Comparison of ENCODE assay signal across 8 cellular contexts in genomic region chr4:28225005-28225404, GRCh38.
DNase-seq lines count a peak whose midpoint lies in the region; ATAC-seq, FAIRE-seq and TF ChIP-seq lines count a peak whose summit lies in the region.

No MANE protein-coding gene starts in this region.

- in situ Hi-C loops in GM12878 (cut with MboI): no loop called here

- DNase-seq in BE2C: peak; percentile 14
- DNase-seq in NCI-H1417 treated with DMSO at 0.1 percent for 48 hours (lab: John Stamatoyannopoulos, UW): peak; percentile 5
- DNase-seq in GM12878 (ENCODE audit: low read depth, low spot score): no peak
- DNase-seq in activated gamma-delta T cell treated with Interleukin-2 at 50 U/mL for 16 hours: no peak
- DNase-seq in mesenteric fat pad (ENCODE audit: low spot score): no peak
- no peak for DNase-seq in HUDEP-2 (lab: John Stamatoyannopoulos, UW; ENCODE audit: unreplicated experiment in 76 of 76)

- no TSS peak for BruUV-seq in GM12878 (replicated peaks; lab: Mats Ljungman, UMichigan)

- TF ChIP-seq EP300 in GM12878 (IDR thresholded peaks at IDR 0.05; ENCODE audit: borderline replicate concordance in 1 of 2, control insufficient read depth in 1 of 2, low read depth in 2 of 2, low read length in 2 of 2): no peak

- no peaks in the 10 kb centered on the region for H3K27me3 ChIP-seq in BE2C
- H3K27me3 ChIP-seq in GM12878 (replicated peaks in 1 of 2; ENCODE audit: control insufficient read depth in 2 of 2, insufficient read depth in 2 of 2, low read length in 1 of 2): no peaks in the 10 kb centered on the region
- no peaks in the 10 kb centered on the region for H3K27me3 ChIP-seq in layer of hippocampus (ENCODE audit: control insufficient read depth, insufficient read depth, low read length)

- SMC1A ChIA-PET in GM12878 (lab: Charles Lee; ENCODE audit: uncharacterized antibody, unreplicated experiment): interaction anchor here (0.9 to 4.4 kb wide), 18 partner anchors 9 to 817 kb away, joined by 3 to 41 read pairs (median 8); no protein-coding TSS in a partner anchor

- 0 out of 2 replicates have a peak, but pooled peaks have one; percentile 12 for TF ChIP-seq RAD21 in GM12878 (IDR thresholded peaks at IDR 0.05; ENCODE audit: insufficient read depth, low read depth, low read length)

- ATAC-seq in GM12878 (peak; percentile 86), GM19351 (IDR thresholded peaks at IDR 0.05; ENCODE audit: unreplicated experiment) (no peak)

- RAD21 ChIA-PET in GM12878 (lab: Charles Lee; ENCODE audit: unreplicated experiment): interaction anchor here (1.1 to 3.4 kb wide), 18 partner anchors 9 to 1270 kb away, joined by 3 to 24 read pairs (median 4); no protein-coding TSS in a partner anchor

- no peak for TF ChIP-seq POLR2A in GM12878 (IDR thresholded peaks at IDR 0.05; ENCODE audit: low read depth, low read length)

- no peak overlapping the region for H3K4me2 ChIP-seq in GM12878 (ENCODE audit: control insufficient read depth, insufficient read depth)

- POLR2A ChIA-PET in GM12878 (lab: Charles Lee): no interaction called here

- no peaks in the 10 kb centered on the region for H4K20me1 ChIP-seq in GM12878 (ENCODE audit: control insufficient read depth, insufficient read depth)

- CTCF ChIA-PET in GM12878 (lab: Yijun Ruan, JAX): interaction anchor here (0.6 to 2.9 kb wide), 26 partner anchors 11 to 1292 kb away, joined by 3 to 36 read pairs (median 4); no protein-coding TSS in a partner anchor

- intact Hi-C loops in GM12878 (cut with micrococcal nuclease; ENCODE audit: unreplicated experiment): loop anchor here (10.0 kb wide), 1 partner anchor 540 kb away; no protein-coding TSS in a partner anchor

- TF ChIP-seq CTCF in BE2C (IDR thresholded peaks at IDR 0.05; ENCODE audit: low read depth, low read length) (peak; percentile 26), GM12878 (IDR thresholded peaks at IDR 0.05 in 2 of 3, conservative IDR thresholded peaks at IDR 0.05 in 1 of 3; ENCODE audit: control insufficient read depth in 2 of 3, extremely low read depth in 1 of 3, insufficient read depth in 1 of 3, low read depth in 3 of 3, low read length in 3 of 3) (no peak; a peak in 1 of 6 replicates)

- H3K9me3 ChIP-seq in BE2C (no peaks in the 10 kb centered on the region), GM12878 (replicated peaks; ENCODE audit: control insufficient read depth, insufficient read depth, low read length) (no peaks in the 10 kb centered on the region)

- H2AFZ ChIP-seq in GM12878 (ENCODE audit: control insufficient read depth, low read depth, low read length): no peak overlapping the region

- no peak overlapping the region for H3K27ac ChIP-seq in GM12878 (ENCODE audit: control insufficient read depth, insufficient read depth)
- peak overlapping the region; percentile 85 for H3K27ac ChIP-seq in layer of hippocampus (ENCODE audit: low read depth, low read length)

- H3K4me1 ChIP-seq in BE2C (no peaks in the 10 kb centered on the region), GM12878 (ENCODE audit: control insufficient read depth, insufficient read depth, low read length) (no peaks in the 10 kb centered on the region)

- H3K36me3 ChIP-seq in BE2C (no peaks in the 10 kb centered on the region), GM12878 (ENCODE audit: control insufficient read depth in 2 of 2, insufficient read depth in 2 of 2, low read length in 1 of 2) (no peaks in the 10 kb centered on the region)

- no peak for FAIRE-seq in GM12878 (lab: Jason Lieb, UNC)

- no peak overlapping the region for H3K4me3 ChIP-seq in BE2C (ENCODE audit: low read depth, low read length)
- no peak overlapping the region for H3K4me3 ChIP-seq in GM12878

- no peak overlapping the region for H3K9ac ChIP-seq in GM12878 (ENCODE audit: control insufficient read depth, insufficient read depth, low read length)

- no peaks in the 10 kb centered on the region for H3K79me2 ChIP-seq in GM12878 (ENCODE audit: control insufficient read depth, insufficient read depth, low read length)

- 50% methylated on average over 1 of the region's 1 CpG for WGBS in GM12878 (ENCODE audit: insufficient coverage, insufficient replicate concordance, low lambda C conversion rate, missing lambda C conversion rate)

TF ChIP-seq in GM12878, 131 proteins besides CTCF, POLR2A, EP300 and RAD21:
- TF ChIP-seq PAX8 (IDR thresholded peaks at IDR 0.05) (no peak), ZNF622 (IDR thresholded peaks at IDR 0.05) (no peak), CHD4 (IDR thresholded peaks at IDR 0.05) (no peak), ASH2L (IDR thresholded peaks at IDR 0.05; ENCODE audit: borderline replicate concordance, low read depth) (no peak), ZNF384 (IDR thresholded peaks at IDR 0.05; ENCODE audit: borderline replicate concordance, low read depth, low read length) (no peak), BCL11A (IDR thresholded peaks at IDR 0.05; ENCODE audit: low read depth, low read length) (no peak), EED (IDR thresholded peaks at IDR 0.05; ENCODE audit: low read depth) (no peak), CBX5 (IDR thresholded peaks at IDR 0.05; ENCODE audit: low read depth) (no peak), ETV6 (conservative IDR thresholded peaks at IDR 0.05 in 1 of 2, IDR thresholded peaks at IDR 0.05 in 1 of 2; ENCODE audit: borderline replicate concordance in 1 of 2, low read depth in 1 of 2) (no peak), RFX5 (IDR thresholded peaks at IDR 0.05; ENCODE audit: low read depth, low read length) (no peak), PBX3 (IDR thresholded peaks at IDR 0.05; ENCODE audit: insufficient replicate concordance, low read depth, low read length) (no peak), ZBTB11 (CRISPR knock-in tag; IDR thresholded peaks at IDR 0.05) (no peak)

Comparison
In these comparisons a context has a peak if more than half of its experiments do, and no peak if none do; other contexts are left out.
1. DNase-seq: peak in BE2C (single experiment) and NCI-H1417 treated with DMSO at 0.1 percent for 48 hours (single experiment); none in GM12878 (single experiment), activated gamma-delta T cell treated with Interleukin-2 at 50 U/mL for 16 hours (single experiment), mesenteric fat pad (single experiment) and HUDEP-2 (0 of 76).